8 cellular contexts compared by ENCODE assay signal in the genomic region with DNA sequence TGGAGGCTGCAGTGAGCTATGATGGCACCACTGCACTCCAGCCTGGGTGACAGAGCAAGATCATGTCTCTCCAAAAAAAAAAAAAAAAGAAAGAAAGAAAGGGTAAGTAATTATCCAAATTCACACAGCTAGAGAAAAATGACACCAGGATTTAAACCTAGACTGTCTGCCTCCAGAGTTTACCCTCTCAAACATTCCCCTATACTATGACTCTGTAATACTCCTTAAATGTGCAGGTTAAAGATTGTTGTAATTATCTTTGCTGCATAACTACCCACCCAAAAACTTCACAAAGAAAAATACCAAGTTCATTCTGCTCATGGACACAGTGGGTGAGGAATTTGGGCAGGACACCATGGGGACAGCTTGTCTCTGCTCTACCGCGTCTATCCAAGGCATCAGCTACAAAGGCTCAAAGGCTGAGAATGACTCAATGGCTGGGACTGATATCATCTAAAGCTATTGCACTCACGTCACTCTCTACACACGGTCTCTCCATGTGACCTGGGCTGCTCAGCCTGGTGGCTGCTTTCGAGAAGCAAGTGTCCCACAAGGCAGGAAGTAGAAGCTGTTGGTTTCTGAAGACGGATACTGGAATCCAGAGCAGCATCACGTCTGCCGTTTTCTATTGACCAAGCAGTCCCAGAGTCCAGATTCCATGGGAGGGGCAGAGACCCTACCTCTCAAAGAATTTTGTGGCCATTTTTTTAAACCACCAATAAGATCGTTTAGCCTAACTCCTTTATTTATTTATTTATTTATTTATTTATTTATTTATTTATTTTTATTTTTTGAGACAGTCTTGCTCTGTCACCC.
A peak's percentile ranks its signal among the peaks of the same experiment; 100 is the strongest.
DNase-seq lines count a peak whose midpoint lies in the region; TF ChIP-seq lines count a peak whose summit lies in the region.

No MANE protein-coding gene starts in this region.

- H3K4me3 ChIP-seq in HEK293 (ENCODE audit: low read depth, low read length) (no peak overlapping the region), SJCRH30 (no peak overlapping the region)

- POLR2A ChIA-PET in GM10248 (lab: Yijun Ruan, JAX): no interaction called here
- POLR2A ChIA-PET in HEK293 (lab: Yijun Ruan, JAX): interaction anchor here (0.6 kb wide), 1 partner anchor 181 kb away, joined by 6 read pairs; no protein-coding TSS in a partner anchor

- H3K27ac ChIP-seq in HEK293 (ENCODE audit: extremely low read depth, low read depth, low read length) (0 out of 2 replicates have a peak overlapping the region, but pooled peaks have one; percentile 36), SJCRH30 (no peak overlapping the region)

- no peak for TF ChIP-seq CTCF in GM10248 (IDR thresholded peaks at IDR 0.05; ENCODE audit: control extremely low read depth, extremely low read depth, low read depth, missing control alignments)
- no peak for TF ChIP-seq CTCF in HEK293 (tag by site-specific recombination; IDR thresholded peaks at IDR 0.05)

- CTCF ChIA-PET in GM10248 (lab: Yijun Ruan, JAX): no interaction called here
- CTCF ChIA-PET in HEK293 (lab: Yijun Ruan, JAX): interaction anchor here (0.5 to 0.6 kb wide), 2 partner anchors 312 to 616 kb away, joined by 3 read pairs; no protein-coding TSS in a partner anchor

- no peaks in the 10 kb centered on the region for H3K9me3 ChIP-seq in HEK293 (ENCODE audit: control insufficient read depth, insufficient read depth, low read depth, low read length)
- no peaks in the 10 kb centered on the region for H3K9me3 ChIP-seq in SJCRH30 (replicated peaks)

- no peaks in the 10 kb centered on the region for H3K4me1 ChIP-seq in HEK293 (ENCODE audit: control insufficient read depth, insufficient read depth, low read length)
- H3K4me1 ChIP-seq in SJCRH30: no peaks in the 10 kb centered on the region

- no peaks in the 10 kb centered on the region for H3K27me3 ChIP-seq in SJCRH30

- H3K36me3 ChIP-seq in HEK293 (ENCODE audit: control insufficient read depth in 2 of 2, insufficient read depth in 1 of 2, low read length in 2 of 2): no peaks in the 10 kb centered on the region
- no peaks in the 10 kb centered on the region for H3K36me3 ChIP-seq in SJCRH30

- peak; percentile 26 for DNase-seq in GM10248 (ENCODE audit: extremely low spot score)
- DNase-seq in SJCRH30: peak; percentile 5 to 26
- peak; percentile 96 for DNase-seq in islet precursor cell
- DNase-seq in stimulated activated naive CD4-positive, alpha-beta T cell treated with Interleukin-2 at 50 U/mL for 16 hours (lab: John Stamatoyannopoulos, UW): no peak
- no peak for DNase-seq in NCI-H345 (lab: John Stamatoyannopoulos, UW)
- DNase-seq in putamen (ENCODE audit: low spot score): no peak
- no peak for DNase-seq in DMS79 treated with DMSO at 0.1 percent for 48 hours (lab: John Stamatoyannopoulos, UW)

TF ChIP-seq in HEK293, 187 proteins besides CTCF, POLR2A, EP300 and RAD21 (continues in another document):
- TF ChIP-seq, protein P1, sequence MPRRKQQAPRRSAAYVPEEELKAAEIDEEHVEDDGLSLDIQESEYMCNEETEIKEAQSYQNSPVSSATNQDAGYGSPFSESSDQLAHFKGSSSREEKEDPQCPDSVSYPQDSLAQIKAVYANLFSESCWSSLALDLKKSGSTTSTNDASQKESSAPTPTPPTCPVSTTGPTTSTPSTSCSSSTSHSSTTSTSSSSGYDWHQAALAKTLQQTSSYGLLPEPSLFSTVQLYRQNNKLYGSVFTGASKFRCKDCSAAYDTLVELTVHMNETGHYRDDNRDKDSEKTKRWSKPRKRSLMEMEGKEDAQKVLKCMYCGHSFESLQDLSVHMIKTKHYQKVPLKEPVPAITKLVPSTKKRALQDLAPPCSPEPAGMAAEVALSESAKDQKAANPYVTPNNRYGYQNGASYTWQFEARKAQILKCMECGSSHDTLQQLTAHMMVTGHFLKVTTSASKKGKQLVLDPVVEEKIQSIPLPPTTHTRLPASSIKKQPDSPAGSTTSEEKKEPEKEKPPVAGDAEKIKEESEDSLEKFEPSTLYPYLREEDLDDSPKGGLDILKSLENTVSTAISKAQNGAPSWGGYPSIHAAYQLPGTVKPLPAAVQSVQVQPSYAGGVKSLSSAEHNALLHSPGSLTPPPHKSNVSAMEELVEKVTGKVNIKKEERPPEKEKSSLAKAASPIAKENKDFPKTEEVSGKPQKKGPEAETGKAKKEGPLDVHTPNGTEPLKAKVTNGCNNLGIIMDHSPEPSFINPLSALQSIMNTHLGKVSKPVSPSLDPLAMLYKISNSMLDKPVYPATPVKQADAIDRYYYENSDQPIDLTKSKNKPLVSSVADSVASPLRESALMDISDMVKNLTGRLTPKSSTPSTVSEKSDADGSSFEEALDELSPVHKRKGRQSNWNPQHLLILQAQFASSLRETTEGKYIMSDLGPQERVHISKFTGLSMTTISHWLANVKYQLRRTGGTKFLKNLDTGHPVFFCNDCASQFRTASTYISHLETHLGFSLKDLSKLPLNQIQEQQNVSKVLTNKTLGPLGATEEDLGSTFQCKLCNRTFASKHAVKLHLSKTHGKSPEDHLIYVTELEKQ (tag by site-specific recombination; IDR thresholded peaks at IDR 0.05; ENCODE audit: borderline replicate concordance): no peak; the same call in 1 of the 2 replicates
- no peak for TF ChIP-seq ZNF391 (tag by site-specific recombination; IDR thresholded peaks at IDR 0.05; ENCODE audit: borderline replicate concordance, low read depth)
- peak; percentile 77 for TF ChIP-seq GFI1B (tag by site-specific recombination; IDR thresholded peaks at IDR 0.05)
- TF ChIP-seq ZNF707 (tag by site-specific recombination; IDR thresholded peaks at IDR 0.05): no peak
- TF ChIP-seq BCL11A (tag by site-specific recombination; IDR thresholded peaks at IDR 0.05; ENCODE audit: low read depth): 0 out of 2 replicates have a peak, but pooled peaks have one; percentile 22
- TF ChIP-seq, protein P2, sequence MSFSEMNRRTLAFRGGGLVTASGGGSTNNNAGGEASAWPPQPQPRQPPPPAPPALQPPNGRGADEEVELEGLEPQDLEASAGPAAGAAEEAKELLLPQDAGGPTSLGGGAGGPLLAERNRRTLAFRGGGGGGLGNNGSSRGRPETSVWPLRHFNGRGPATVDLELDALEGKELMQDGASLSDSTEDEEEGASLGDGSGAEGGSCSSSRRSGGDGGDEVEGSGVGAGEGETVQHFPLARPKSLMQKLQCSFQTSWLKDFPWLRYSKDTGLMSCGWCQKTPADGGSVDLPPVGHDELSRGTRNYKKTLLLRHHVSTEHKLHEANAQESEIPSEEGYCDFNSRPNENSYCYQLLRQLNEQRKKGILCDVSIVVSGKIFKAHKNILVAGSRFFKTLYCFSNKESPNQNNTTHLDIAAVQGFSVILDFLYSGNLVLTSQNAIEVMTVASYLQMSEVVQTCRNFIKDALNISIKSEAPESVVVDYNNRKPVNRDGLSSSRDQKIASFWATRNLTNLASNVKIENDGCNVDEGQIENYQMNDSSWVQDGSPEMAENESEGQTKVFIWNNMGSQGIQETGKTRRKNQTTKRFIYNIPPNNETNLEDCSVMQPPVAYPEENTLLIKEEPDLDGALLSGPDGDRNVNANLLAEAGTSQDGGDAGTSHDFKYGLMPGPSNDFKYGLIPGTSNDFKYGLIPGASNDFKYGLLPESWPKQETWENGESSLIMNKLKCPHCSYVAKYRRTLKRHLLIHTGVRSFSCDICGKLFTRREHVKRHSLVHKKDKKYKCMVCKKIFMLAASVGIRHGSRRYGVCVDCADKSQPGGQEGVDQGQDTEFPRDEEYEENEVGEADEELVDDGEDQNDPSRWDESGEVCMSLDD (tag by site-specific recombination; IDR thresholded peaks at IDR 0.05): no peak
- no peak for TF ChIP-seq BCL11B (tag by site-specific recombination; IDR thresholded peaks at IDR 0.05; ENCODE audit: low read depth)
- no peak for TF ChIP-seq ZNF223 (tag by site-specific recombination; IDR thresholded peaks at IDR 0.05)
- TF ChIP-seq, protein P3, sequence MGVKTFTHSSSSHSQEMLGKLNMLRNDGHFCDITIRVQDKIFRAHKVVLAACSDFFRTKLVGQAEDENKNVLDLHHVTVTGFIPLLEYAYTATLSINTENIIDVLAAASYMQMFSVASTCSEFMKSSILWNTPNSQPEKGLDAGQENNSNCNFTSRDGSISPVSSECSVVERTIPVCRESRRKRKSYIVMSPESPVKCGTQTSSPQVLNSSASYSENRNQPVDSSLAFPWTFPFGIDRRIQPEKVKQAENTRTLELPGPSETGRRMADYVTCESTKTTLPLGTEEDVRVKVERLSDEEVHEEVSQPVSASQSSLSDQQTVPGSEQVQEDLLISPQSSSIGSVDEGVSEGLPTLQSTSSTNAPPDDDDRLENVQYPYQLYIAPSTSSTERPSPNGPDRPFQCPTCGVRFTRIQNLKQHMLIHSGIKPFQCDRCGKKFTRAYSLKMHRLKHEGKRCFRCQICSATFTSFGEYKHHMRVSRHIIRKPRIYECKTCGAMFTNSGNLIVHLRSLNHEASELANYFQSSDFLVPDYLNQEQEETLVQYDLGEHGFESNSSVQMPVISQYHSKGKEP (tag by site-specific recombination; IDR thresholded peaks at IDR 0.05): no peak
- TF ChIP-seq, protein P4, sequence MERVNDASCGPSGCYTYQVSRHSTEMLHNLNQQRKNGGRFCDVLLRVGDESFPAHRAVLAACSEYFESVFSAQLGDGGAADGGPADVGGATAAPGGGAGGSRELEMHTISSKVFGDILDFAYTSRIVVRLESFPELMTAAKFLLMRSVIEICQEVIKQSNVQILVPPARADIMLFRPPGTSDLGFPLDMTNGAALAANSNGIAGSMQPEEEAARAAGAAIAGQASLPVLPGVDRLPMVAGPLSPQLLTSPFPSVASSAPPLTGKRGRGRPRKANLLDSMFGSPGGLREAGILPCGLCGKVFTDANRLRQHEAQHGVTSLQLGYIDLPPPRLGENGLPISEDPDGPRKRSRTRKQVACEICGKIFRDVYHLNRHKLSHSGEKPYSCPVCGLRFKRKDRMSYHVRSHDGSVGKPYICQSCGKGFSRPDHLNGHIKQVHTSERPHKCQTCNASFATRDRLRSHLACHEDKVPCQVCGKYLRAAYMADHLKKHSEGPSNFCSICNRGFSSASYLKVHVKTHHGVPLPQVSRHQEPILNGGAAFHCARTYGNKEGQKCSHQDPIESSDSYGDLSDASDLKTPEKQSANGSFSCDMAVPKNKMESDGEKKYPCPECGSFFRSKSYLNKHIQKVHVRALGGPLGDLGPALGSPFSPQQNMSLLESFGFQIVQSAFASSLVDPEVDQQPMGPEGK (tag by site-specific recombination; IDR thresholded peaks at IDR 0.05): no peak
- no peak for TF ChIP-seq ZNF112 (tag by site-specific recombination; IDR thresholded peaks at IDR 0.05)
- no peak for TF ChIP-seq ZIC2 (tag by site-specific recombination; IDR thresholded peaks at IDR 0.05)
- TF ChIP-seq ZNF211 (tag by site-specific recombination; IDR thresholded peaks at IDR 0.05; ENCODE audit: low read depth): no peak
- TF ChIP-seq ZFP69B (tag by site-specific recombination; IDR thresholded peaks at IDR 0.05): no peak
- TF ChIP-seq ZNF239 (tag by site-specific recombination; IDR thresholded peaks at IDR 0.05): no peak

Comparison
In these comparisons a context has a peak if more than half of its experiments do, and no peak if none do; other contexts are left out.
1. DNase-seq: peak in GM10248 (single experiment), SJCRH30 (2 of 2) and islet precursor cell (single experiment); none in stimulated activated naive CD4-positive, alpha-beta T cell treated with Interleukin-2 at 50 U/mL for 16 hours (single experiment), NCI-H345 (single experiment), putamen (single experiment) and DMS79 treated with DMSO at 0.1 percent for 48 hours (single experiment).